12 cellular contexts compared by ENCODE assay signal in the genomic region with DNA sequence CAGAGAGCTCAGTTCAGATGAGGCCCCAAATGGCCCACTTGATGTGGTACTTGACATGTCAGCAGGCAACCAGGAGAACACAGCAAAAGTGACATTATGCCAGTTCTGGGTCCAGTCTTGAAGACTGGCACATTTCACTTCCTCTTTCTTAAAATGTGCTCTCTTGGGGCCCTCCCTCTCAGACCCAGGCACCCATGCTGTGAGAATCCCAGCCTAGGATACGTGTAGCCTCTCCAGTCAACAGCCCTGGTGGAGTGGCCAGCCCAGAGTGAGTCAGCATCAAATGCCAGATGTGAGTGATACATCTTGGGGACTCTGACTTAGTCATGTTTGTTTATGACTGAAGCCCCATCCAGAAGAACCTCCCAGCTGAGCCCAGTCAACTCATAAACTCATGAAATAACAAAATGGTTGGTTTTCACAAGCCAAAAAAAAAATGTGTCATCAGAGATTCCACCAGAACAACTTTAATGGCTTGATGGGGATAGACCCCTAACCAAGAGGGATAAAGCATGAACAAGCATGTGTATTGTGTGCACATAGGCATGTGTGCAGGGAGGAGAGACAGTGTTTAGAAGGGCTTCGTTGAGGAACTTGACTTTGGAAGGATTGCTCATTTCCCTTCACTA.
DNase-seq lines count a peak whose midpoint lies in the region; FAIRE-seq and TF ChIP-seq lines count a peak whose summit lies in the region.
"Had no signal": no experiment of that assay in that cellular context is flagged by ENCODE, and none has a peak within 500 bp of the region (broad histone marks: within the 10 kb centered on the region; RNA-seq: fewer than 3 reads in every experiment).

No MANE protein-coding gene starts in this region.

- peaks cover 17% of the 10 kb centered on the region for H3K27me3 Mint-ChIP-seq in progenitor cell of endocrine pancreas

- H4K5ac ChIP-seq in H1 (ENCODE audit: insufficient read length, low read depth, low read length) = no peak overlapping the region
- H4K5ac ChIP-seq in mesendoderm (ENCODE audit: low read length) = no peak overlapping the region

- H3K9me3 Mint-ChIP-seq in progenitor cell of endocrine pancreas (ENCODE audit: low read depth) = no peaks in the 10 kb centered on the region

- TF ChIP-seq CTCF in H1 (IDR thresholded peaks at IDR 0.05; ENCODE audit: control extremely low read depth in 1 of 3, insufficient read depth in 1 of 3, low read depth in 1 of 3, low read length in 3 of 3) (no peak), progenitor cell of endocrine pancreas (IDR thresholded peaks at IDR 0.05; ENCODE audit: unreplicated experiment) (no peak)

- H3K9ac ChIP-seq in H1 (replicated peaks in 1 of 4; ENCODE audit: extremely low read depth in 1 of 4, low read depth in 3 of 4, low read length in 3 of 4) (no peak overlapping the region), mesendoderm (ENCODE audit: low read length) (no peak overlapping the region), neuronal stem cell (ENCODE audit: low read depth, low read length, poor library complexity) (no peak overlapping the region)

- TF ChIP-seq EP300 in H1 (IDR thresholded peaks at IDR 0.05; ENCODE audit: borderline replicate concordance in 1 of 2, low read depth in 2 of 2, low read length in 2 of 2) = no peak

- H2BK20ac ChIP-seq in H1 (ENCODE audit: low read length) = no peak overlapping the region

- no peak overlapping the region for H2BK15ac ChIP-seq in H1 (ENCODE audit: low read length)
- H2BK15ac ChIP-seq in mesendoderm (replicated peaks; ENCODE audit: low read depth) = no peak overlapping the region
- no peak overlapping the region for H2BK15ac ChIP-seq in neuronal stem cell (ENCODE audit: low read length)

- H3K4me3 Mint-ChIP-seq in progenitor cell of endocrine pancreas (ENCODE audit: low read depth) = no peak overlapping the region

- no peak overlapping the region for H3K4me3 ChIP-seq in H1 (ENCODE audit: extremely low read depth in 1 of 4, insufficient read depth in 2 of 4, low read depth in 3 of 4, low read length in 4 of 4)
- H3K4me3 ChIP-seq in mesendoderm (ENCODE audit: low read length) = no peak overlapping the region
- no peak overlapping the region for H3K4me3 ChIP-seq in neuronal stem cell (ENCODE audit: low read length in 2 of 2)
- H3K4me3 ChIP-seq: pancreas, SK-N-MC had no signal

- H3K56ac ChIP-seq in H1 (replicated peaks; ENCODE audit: insufficient read length, low read depth, low read length) (no peak overlapping the region), mesendoderm (ENCODE audit: low read length) (no peak overlapping the region)

- H3K79me1 ChIP-seq in H1 (ENCODE audit: low read depth, low read length) (no peaks in the 10 kb centered on the region), mesendoderm (ENCODE audit: low read length) (no peaks in the 10 kb centered on the region), neuronal stem cell (ENCODE audit: low read depth, low read length) (no peaks in the 10 kb centered on the region)

- H3K23ac ChIP-seq in H1 (ENCODE audit: insufficient read length) (no peak overlapping the region), mesendoderm (ENCODE audit: low read length) (no peak overlapping the region), neuronal stem cell (ENCODE audit: low read depth, low read length, poor library complexity) (no peak overlapping the region)

- H3K4me1 Mint-ChIP-seq in progenitor cell of endocrine pancreas (ENCODE audit: low read depth) = no peaks in the 10 kb centered on the region

- H4K20me1 ChIP-seq in H1 (replicated peaks in 1 of 2; ENCODE audit: control insufficient read depth in 1 of 2, insufficient read depth in 2 of 2, low read length in 2 of 2) = peaks cover 0 to 4% of the 10 kb centered on the region in 2 experiments

- TF ChIP-seq POLR2A in H1 (IDR thresholded peaks at IDR 0.05; ENCODE audit: control extremely low read depth in 1 of 2, low read depth in 2 of 2, low read length in 2 of 2) = no peak

- H3K4me1 ChIP-seq in H1 (replicated peaks in 1 of 4; ENCODE audit: control insufficient read depth in 3 of 4, insufficient read depth in 4 of 4, low read length in 3 of 4) (peaks cover 0 to 4% (median 2%) of the 10 kb centered on the region in 4 experiments; a peak in 3 of 7 replicates), mesendoderm (ENCODE audit: control insufficient read depth, low read depth, low read length) (no peaks in the 10 kb centered on the region), neuronal stem cell (ENCODE audit: control insufficient read depth in 2 of 2, insufficient read depth in 1 of 2, low read depth in 1 of 2, low read length in 2 of 2) (peaks cover 0 to 7% of the 10 kb centered on the region in 2 donors)
- H3K4me1 ChIP-seq: pancreas had no signal

- no peak for TF ChIP-seq RAD21 in H1 (IDR thresholded peaks at IDR 0.05 in 1 of 2, conservative IDR thresholded peaks at IDR 0.05 in 1 of 2; ENCODE audit: low read depth in 2 of 2, low read length in 2 of 2)

- H3K4ac ChIP-seq in H1 (replicated peaks; ENCODE audit: insufficient read length, low read depth, low read length) (no peak overlapping the region), mesendoderm (ENCODE audit: low read depth, low read length) (no peak overlapping the region), neuronal stem cell (ENCODE audit: low read length) (no peak overlapping the region)

- H3K36me3 ChIP-seq in H1 (ENCODE audit: control insufficient read depth in 2 of 4, insufficient read depth in 4 of 4, low read length in 3 of 4) (no peaks in the 10 kb centered on the region), mesendoderm (ENCODE audit: control insufficient read depth, insufficient read depth, low read length) (no peaks in the 10 kb centered on the region), neuronal stem cell (replicated peaks in 1 of 2; ENCODE audit: control insufficient read depth in 2 of 2, insufficient read depth in 2 of 2, low read length in 2 of 2) (peaks cover 0 to 2% of the 10 kb centered on the region in 2 donors)
- H3K36me3 ChIP-seq: pancreas had no signal

- H3K18ac ChIP-seq in H1 (ENCODE audit: extremely low read depth, low read length) (no peak overlapping the region), mesendoderm (ENCODE audit: low read length) (no peak overlapping the region), neuronal stem cell (ENCODE audit: low read length) (no peak overlapping the region)

- no peak overlapping the region for H2AFZ ChIP-seq in H1 (ENCODE audit: low read length)
- H2AFZ ChIP-seq in neuronal stem cell (ENCODE audit: low read length) = no peak overlapping the region

- peaks cover 5% of the 10 kb centered on the region; the same call in 1 of the 2 replicates for H3K23me2 ChIP-seq in H1 (ENCODE audit: low read depth, low read length)

- POLR2A ChIA-PET in H1 (lab: Charles Lee; ENCODE audit: partially characterized antibody) = no interaction called here

- peak; percentile 98 for DNase-seq in A172 (ENCODE audit: low spot score)
- peak; percentile 85 for DNase-seq in EL
- DNase-seq in NOMO-1 treated with DMSO at 0.1 percent for 48 hours (lab: John Stamatoyannopoulos, UW; ENCODE audit: unreplicated experiment) = peak; percentile 85
- DNase-seq in H1 (ENCODE audit: low read depth in 1 of 2, low spot score in 2 of 2) = no peak
- no peak for DNase-seq in mesendoderm
- no peak for DNase-seq in progenitor cell of endocrine pancreas (ENCODE audit: low spot score, unreplicated experiment)
- no peak for DNase-seq in central memory CD4-positive, alpha-beta T cell
- no peak for DNase-seq in neuronal stem cell (ENCODE audit: low spot score)
- DNase-seq: DMS79 treated with DMSO at 0.1 percent for 48 hours, NCI-H1694, pancreas had no signal

- H4K8ac ChIP-seq in H1 (ENCODE audit: extremely low read depth, insufficient read depth, low read length) = no peak overlapping the region; the same call in 1 of the 2 replicates
- H4K8ac ChIP-seq in mesendoderm (ENCODE audit: low read depth, low read length) = no peak overlapping the region
- no peak overlapping the region for H4K8ac ChIP-seq in neuronal stem cell (ENCODE audit: low read depth, low read length)

- H3K27me3 ChIP-seq in H1 (replicated peaks in 1 of 4; ENCODE audit: control insufficient read depth in 3 of 4, extremely low read depth in 1 of 4, insufficient read depth in 3 of 4, low read length in 3 of 4) (no peaks in the 10 kb centered on the region; a peak in 1 of 7 replicates), mesendoderm (ENCODE audit: insufficient read depth, low read length, poor library complexity) (no peaks in the 10 kb centered on the region), neuronal stem cell (ENCODE audit: control insufficient read depth in 3 of 3, insufficient read depth in 3 of 3, low read depth in 1 of 3, low read length in 3 of 3) (peaks cover 0 to 23% (median 0%) of the 10 kb centered on the region in 3 experiments)

- H3K14ac ChIP-seq in H1 (ENCODE audit: insufficient read length) (no peak overlapping the region), neuronal stem cell (ENCODE audit: low read length) (no peak overlapping the region)

- H2AK5ac ChIP-seq in H1 (ENCODE audit: low read depth, low read length) (0 out of 2 replicates have a peak overlapping the region, but pooled peaks have one; percentile 53), mesendoderm (ENCODE audit: low read length) (no peak overlapping the region), neuronal stem cell (ENCODE audit: low read depth, low read length) (no peak overlapping the region)

- H3K36me3 Mint-ChIP-seq in progenitor cell of endocrine pancreas (ENCODE audit: insufficient read depth) = no peaks in the 10 kb centered on the region

- no peak overlapping the region for H2BK120ac ChIP-seq in H1 (replicated peaks; ENCODE audit: low read depth, low read length)
- no peak overlapping the region for H2BK120ac ChIP-seq in mesendoderm (ENCODE audit: low read depth, low read length)
- H2BK120ac ChIP-seq in neuronal stem cell (ENCODE audit: low read depth, low read length) = no peak overlapping the region

- CTCF ChIA-PET in H1 (lab: Charles Lee; ENCODE audit: partially characterized antibody) = interaction anchor here (1.0 to 2.2 kb wide), 2 partner anchors 15 to 16 kb away, joined by 3 to 9 read pairs; no protein-coding TSS in a partner anchor

- H3K27ac Mint-ChIP-seq in progenitor cell of endocrine pancreas = no peak overlapping the region

- H2BK12ac ChIP-seq in H1 (ENCODE audit: low read depth, low read length) (no peak overlapping the region), neuronal stem cell (ENCODE audit: low read length) (no peak overlapping the region)

- H3K79me2 ChIP-seq in H1 (ENCODE audit: control insufficient read depth in 1 of 2, insufficient read depth in 2 of 2, low read length in 2 of 2) = no peaks in the 10 kb centered on the region
- H3K79me2 ChIP-seq in mesendoderm (ENCODE audit: control insufficient read depth, insufficient read depth, low read length) = no peaks in the 10 kb centered on the region

- FAIRE-seq in H1 (lab: Jason Lieb, UNC) = no peak
- FAIRE-seq: pancreas had no signal

- H3K9me3 ChIP-seq in H1 (ENCODE audit: insufficient read depth in 2 of 2, low read depth in 1 of 2, low read length in 1 of 2) (peaks cover 8 to 10% of the 10 kb centered on the region in 2 experiments; a peak in 2 of 4 replicates), neuronal stem cell (replicated peaks in 1 of 2; ENCODE audit: control insufficient read depth in 2 of 2, insufficient read depth in 1 of 2, low read depth in 1 of 2, low read length in 2 of 2) (peaks cover 0 to 4% of the 10 kb centered on the region in 2 donors)
- H3K9me3 ChIP-seq: pancreas had no signal

- H3K4me2 ChIP-seq in H1 (ENCODE audit: insufficient read depth in 1 of 2, low read depth in 2 of 2, low read length in 2 of 2) (no peak overlapping the region), mesendoderm (ENCODE audit: low read length) (no peak overlapping the region), neuronal stem cell (ENCODE audit: insufficient read depth, low read length, poor library complexity, severe bottlenecking) (no peak overlapping the region)

- no peak overlapping the region for H4K91ac ChIP-seq in H1 (replicated peaks; ENCODE audit: insufficient read length, low read length)
- H4K91ac ChIP-seq in neuronal stem cell (ENCODE audit: low read depth, low read length, poor library complexity) = no peak overlapping the region

- H2BK5ac ChIP-seq in H1 (ENCODE audit: low read depth, low read length) (no peak overlapping the region), mesendoderm (ENCODE audit: low read length) (no peak overlapping the region), neuronal stem cell (ENCODE audit: low read length) (no peak overlapping the region)

- H3K27ac ChIP-seq in H1 (ENCODE audit: low read depth, low read length) (no peak overlapping the region), mesendoderm (ENCODE audit: low read depth, low read length) (no peak overlapping the region), neuronal stem cell (replicated peaks; ENCODE audit: low read length) (no peak overlapping the region)
- H3K27ac ChIP-seq: pancreas, SK-N-MC had no signal

- 85% methylated on average over 2 of the region's 2 CpGs; no CpG with 5 or more reads in 1 of the 2 experiments for WGBS in H1 (ENCODE audit: extremely low coverage in 1 of 2, insufficient coverage in 1 of 2, insufficient read length in 1 of 2, insufficient replicate concordance in 2 of 2, low coverage in 1 of 2, low lambda C conversion rate in 2 of 2, missing lambda C conversion rate in 1 of 2), 2 experiments
- WGBS in mesendoderm (ENCODE audit: extremely low coverage, insufficient coverage, low lambda C conversion rate) = no CpG with 5 or more reads among the region's 2 CpGs
- no CpG with 5 or more reads among the region's 2 CpGs for WGBS in neuronal stem cell (ENCODE audit: extremely low coverage in 2 of 2, insufficient read length in 2 of 2, insufficient replicate concordance in 1 of 2), 2 donors

Comparison
In these comparisons a context has a peak if more than half of its experiments do, and no peak if none do; other contexts are left out.
1. DNase-seq: peak in A172 (single experiment), EL (single experiment) and NOMO-1 treated with DMSO at 0.1 percent for 48 hours (single experiment); none in H1 (0 of 2), mesendoderm (single experiment), progenitor cell of endocrine pancreas (single experiment), central memory CD4-positive, alpha-beta T cell (single experiment) and neuronal stem cell (single experiment).